ENCODE assay signal across 19 cellular contexts in the genomic region with DNA sequence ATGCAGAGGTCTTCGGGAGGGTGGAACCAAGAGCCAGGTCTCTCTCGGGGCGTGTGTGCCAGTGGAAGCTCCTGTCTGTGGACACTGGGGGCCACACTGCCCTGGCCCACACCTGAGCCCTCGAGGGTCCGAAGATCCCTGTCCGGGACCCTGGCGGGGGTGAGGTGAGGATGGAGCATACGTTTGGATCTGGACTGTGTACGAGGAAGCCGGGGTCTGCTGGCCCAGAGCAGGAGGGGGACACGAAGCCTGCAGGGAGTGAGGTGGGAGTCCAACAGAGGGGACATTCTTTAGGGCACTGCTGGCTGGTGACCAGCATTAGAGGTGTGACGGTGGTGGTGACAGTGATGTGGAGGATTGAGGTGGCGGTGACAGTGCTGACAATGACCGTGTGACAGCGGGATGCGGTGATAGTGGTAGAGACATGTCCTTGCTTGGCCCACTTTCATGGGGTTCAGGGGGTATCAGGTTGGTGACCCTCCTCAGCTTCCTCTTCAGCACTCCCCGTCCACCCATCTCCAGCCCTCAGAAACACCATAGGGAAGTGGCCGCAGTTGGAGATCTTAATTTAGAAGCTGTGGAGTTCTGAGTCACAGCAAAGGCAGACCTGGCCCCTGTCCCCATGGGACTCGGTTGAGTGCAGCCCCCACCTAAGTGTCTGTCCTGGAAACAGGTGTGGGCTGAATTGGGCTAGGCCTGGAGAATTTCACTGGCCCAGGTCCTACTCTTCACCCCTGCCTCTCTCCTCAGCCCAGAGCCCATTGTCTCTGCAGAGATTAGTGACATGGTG.
DNase-seq lines count a peak whose midpoint lies in the region; ATAC-seq, FAIRE-seq and TF ChIP-seq lines count a peak whose summit lies in the region.
"Had no signal": no experiment of that assay in that cellular context is flagged by ENCODE, and none has a peak within 500 bp of the region (broad histone marks: within the 10 kb centered on the region; RNA-seq: fewer than 3 reads in every experiment).

No MANE protein-coding gene starts in this region.

- TF ChIP-seq CTCF in natural killer cell (IDR thresholded peaks at IDR 0.05): no peak
- TF ChIP-seq CTCF in kidney (IDR thresholded peaks at IDR 0.05; ENCODE audit: borderline replicate concordance, extremely low read depth, insufficient read depth): no peak
- TF ChIP-seq CTCF in psoas muscle (IDR thresholded peaks at IDR 0.05): no peak
- TF ChIP-seq CTCF in WERI-Rb-1 (IDR thresholded peaks at IDR 0.05; ENCODE audit: low read depth, low read length): no peak

- H3K36me3 Mint-ChIP-seq in natural killer cell treated with Interleukin-12 subunit alpha and Interleukin-12 subunit beta and Interleukin-15 and Interleukin-18, amount 100 ng/mL, for 72 hours: no peaks in the 10 kb centered on the region
- no peaks in the 10 kb centered on the region for H3K36me3 Mint-ChIP-seq in natural killer cell
- H3K36me3 Mint-ChIP-seq in activated T-helper 1 cell treated with anti-CD3 and anti-CD28 coated beads, Interleukin-12 subunit alpha, Interleukin-12 subunit beta, Interleukin-2, Interleukin-4 antibody, amounts not matched to agents 30 ng/mL and 10 ng/mL and 1 ng/mL, durations not matched to agents 14 hours and 24 hours and 36 hours (ENCODE audit: low read depth): no peaks in the 10 kb centered on the region
- H3K36me3 Mint-ChIP-seq: CD4-positive, CD25-positive, alpha-beta regulatory T cell had no signal

- peaks cover 0 to 2% of the 10 kb centered on the region in 2 donors for H3K27me3 Mint-ChIP-seq in natural killer cell treated with Interleukin-12 subunit alpha and Interleukin-12 subunit beta and Interleukin-15 and Interleukin-18, amount 100 ng/mL, for 72 hours
- H3K27me3 Mint-ChIP-seq in natural killer cell (ENCODE audit: low read depth in 2 of 2): no peaks in the 10 kb centered on the region
- H3K27me3 Mint-ChIP-seq in activated T-helper 1 cell treated with anti-CD3 and anti-CD28 coated beads, Interleukin-12 subunit alpha, Interleukin-12 subunit beta, Interleukin-2, Interleukin-4 antibody, amounts not matched to agents 30 ng/mL and 10 ng/mL and 1 ng/mL, durations not matched to agents 14 hours and 24 hours and 36 hours (ENCODE audit: insufficient read depth): peaks cover 2% of the 10 kb centered on the region
- H3K27me3 Mint-ChIP-seq: CD4-positive, CD25-positive, alpha-beta regulatory T cell had no signal

- no peaks in the 10 kb centered on the region for H3K4me1 ChIP-seq in kidney (ENCODE audit: control insufficient read depth in 1 of 2, insufficient read depth in 1 of 2, low read depth in 1 of 2, low read length in 2 of 2)
- peaks cover 35% of the 10 kb centered on the region for H3K4me1 ChIP-seq in psoas muscle
- H3K4me1 ChIP-seq: Caco-2 had no signal

- H3K9ac ChIP-seq in kidney (ENCODE audit: low read length in 2 of 2): no peak overlapping the region
- H3K9ac ChIP-seq: GM23248 had no signal

- peak; percentile 39 for DNase-seq in natural killer cell treated with Interleukin-12 subunit alpha and Interleukin-12 subunit beta and Interleukin-15 and Interleukin-18, amount 100 ng/mL, for 72 hours (ENCODE audit: low spot score)
- DNase-seq in natural killer cell: no peak
- peak; percentile 49 for DNase-seq in kidney
- DNase-seq in psoas muscle: no peak
- no peak for DNase-seq in activated T-helper 1 cell treated with anti-CD3 and anti-CD28 coated beads, Interleukin-12 subunit alpha, Interleukin-12 subunit beta, Interleukin-2, Interleukin-4 antibody, amounts not matched to agents 30 ng/mL and 10 ng/mL and 1 ng/mL, durations not matched to agents 14 hours and 24 hours and 36 hours (ENCODE audit: low spot score)
- DNase-seq in WERI-Rb-1: no peak
- DNase-seq: Caco-2; CD4-positive, CD25-positive, alpha-beta regulatory T cell; DMS153; GM23248; KG1; NCI-H1092; NCI-H2081 treated with DMSO at 0.1 percent for 48 hours; NCI-H510A; PC-3 had no signal

- H3K27ac Mint-ChIP-seq in natural killer cell treated with Interleukin-12 subunit alpha and Interleukin-12 subunit beta and Interleukin-15 and Interleukin-18, amount 100 ng/mL, for 72 hours: no peak overlapping the region
- no peak overlapping the region for H3K27ac Mint-ChIP-seq in natural killer cell
- H3K27ac Mint-ChIP-seq in activated T-helper 1 cell treated with anti-CD3 and anti-CD28 coated beads, Interleukin-12 subunit alpha, Interleukin-12 subunit beta, Interleukin-2, Interleukin-4 antibody, amounts not matched to agents 30 ng/mL and 10 ng/mL and 1 ng/mL, durations not matched to agents 14 hours and 24 hours and 36 hours: no peak overlapping the region
- H3K27ac Mint-ChIP-seq: CD4-positive, CD25-positive, alpha-beta regulatory T cell had no signal

- H3K27me3 ChIP-seq in psoas muscle (ENCODE audit: insufficient read depth in 3 of 3, low read length in 2 of 3) (no peaks in the 10 kb centered on the region), WERI-Rb-1 (ENCODE audit: insufficient read depth, low read depth, severe bottlenecking) (no peaks in the 10 kb centered on the region)

- H3K27ac ChIP-seq in kidney (ENCODE audit: low read depth in 2 of 2, low read length in 2 of 2): no peak overlapping the region
- H3K27ac ChIP-seq in psoas muscle: no peak overlapping the region
- H3K27ac ChIP-seq in WERI-Rb-1: no peak overlapping the region
- H3K27ac ChIP-seq: GM23248, RWPE1 had no signal

- WGBS in psoas muscle, 3 donors: 91 to 93% (median 93%) methylated on average over 18 to 19 of the region's 19 CpGs

- H3K9me3 ChIP-seq in kidney (ENCODE audit: control insufficient read depth in 1 of 2, low read length in 2 of 2) (no peaks in the 10 kb centered on the region), psoas muscle (no peaks in the 10 kb centered on the region), WERI-Rb-1 (ENCODE audit: severe bottlenecking) (no peaks in the 10 kb centered on the region)
- H3K9me3 ChIP-seq: Caco-2 had no signal

- ATAC-seq in natural killer cell treated with Interleukin-12 subunit alpha and Interleukin-12 subunit beta and Interleukin-15 and Interleukin-18, amount 100 ng/mL, for 72 hours: no peak
- ATAC-seq in natural killer cell (no peak), psoas muscle (peak in 3 of 4 donors; percentile 31 to 52 (median 35)), GM18861 (IDR thresholded peaks at IDR 0.05; ENCODE audit: unreplicated experiment) (no peak)
- ATAC-seq: HCT116, PC-3 had no signal

- H3K4me3 ChIP-seq in kidney (ENCODE audit: low read length in 2 of 2): no peak overlapping the region
- no peak overlapping the region for H3K4me3 ChIP-seq in psoas muscle
- no peak overlapping the region for H3K4me3 ChIP-seq in WERI-Rb-1 (ENCODE audit: low read depth, low read length)
- H3K4me3 ChIP-seq: GM23248 had no signal

- H3K4me3 Mint-ChIP-seq in natural killer cell treated with Interleukin-12 subunit alpha and Interleukin-12 subunit beta and Interleukin-15 and Interleukin-18, amount 100 ng/mL, for 72 hours: no peak overlapping the region
- H3K4me3 Mint-ChIP-seq in natural killer cell: no peak overlapping the region
- H3K4me3 Mint-ChIP-seq in activated T-helper 1 cell treated with anti-CD3 and anti-CD28 coated beads, Interleukin-12 subunit alpha, Interleukin-12 subunit beta, Interleukin-2, Interleukin-4 antibody, amounts not matched to agents 30 ng/mL and 10 ng/mL and 1 ng/mL, durations not matched to agents 14 hours and 24 hours and 36 hours: no peak overlapping the region

- intact Hi-C loops in natural killer cell (cut with micrococcal nuclease): no loop called here
- intact Hi-C loops in kidney (cut with DNase I): no loop called here
- intact Hi-C loops in psoas muscle (cut with DNase I): no loop called here
- intact Hi-C loops in activated T-helper 1 cell treated with anti-CD3 and anti-CD28 coated beads, Interleukin-12 subunit alpha, Interleukin-12 subunit beta, Interleukin-2, Interleukin-4 antibody, amounts not matched to agents 30 ng/mL and 10 ng/mL and 1 ng/mL, durations not matched to agents 14 hours and 24 hours and 36 hours (cut with micrococcal nuclease): no loop called here

- FAIRE-seq in kidney (lab: Jason Lieb, UNC): no peak
- FAIRE-seq: GM12892 had no signal

- H3K36me3 ChIP-seq in kidney (ENCODE audit: control insufficient read depth in 1 of 2, insufficient read depth in 2 of 2, low read length in 2 of 2): no peaks in the 10 kb centered on the region
- no peaks in the 10 kb centered on the region for H3K36me3 ChIP-seq in psoas muscle (ENCODE audit: insufficient read depth in 1 of 2, low read depth in 1 of 2)
- no peaks in the 10 kb centered on the region for H3K36me3 ChIP-seq in WERI-Rb-1

- no peaks in the 10 kb centered on the region for H3K9me3 Mint-ChIP-seq in natural killer cell treated with Interleukin-12 subunit alpha and Interleukin-12 subunit beta and Interleukin-15 and Interleukin-18, amount 100 ng/mL, for 72 hours
- no peaks in the 10 kb centered on the region for H3K9me3 Mint-ChIP-seq in natural killer cell
- H3K9me3 Mint-ChIP-seq in activated T-helper 1 cell treated with anti-CD3 and anti-CD28 coated beads, Interleukin-12 subunit alpha, Interleukin-12 subunit beta, Interleukin-2, Interleukin-4 antibody, amounts not matched to agents 30 ng/mL and 10 ng/mL and 1 ng/mL, durations not matched to agents 14 hours and 24 hours and 36 hours: no peaks in the 10 kb centered on the region
- H3K9me3 Mint-ChIP-seq: CD4-positive, CD25-positive, alpha-beta regulatory T cell had no signal

- no peaks in the 10 kb centered on the region for H3K4me1 Mint-ChIP-seq in natural killer cell treated with Interleukin-12 subunit alpha and Interleukin-12 subunit beta and Interleukin-15 and Interleukin-18, amount 100 ng/mL, for 72 hours (ENCODE audit: low read depth in 2 of 2)
- H3K4me1 Mint-ChIP-seq in natural killer cell: no peaks in the 10 kb centered on the region
- no peaks in the 10 kb centered on the region for H3K4me1 Mint-ChIP-seq in activated T-helper 1 cell treated with anti-CD3 and anti-CD28 coated beads, Interleukin-12 subunit alpha, Interleukin-12 subunit beta, Interleukin-2, Interleukin-4 antibody, amounts not matched to agents 30 ng/mL and 10 ng/mL and 1 ng/mL, durations not matched to agents 14 hours and 24 hours and 36 hours (ENCODE audit: low read depth)
- H3K4me1 Mint-ChIP-seq: CD4-positive, CD25-positive, alpha-beta regulatory T cell had no signal

Comparison
In these comparisons a context has a peak if more than half of its experiments do, and no peak if none do; other contexts are left out.
1. DNase-seq: peak in natural killer cell treated with Interleukin-12 subunit alpha and Interleukin-12 subunit beta and Interleukin-15 and Interleukin-18, amount 100 ng/mL, for 72 hours (single experiment) and kidney (single experiment); none in natural killer cell (single experiment), psoas muscle (0 of 2), activated T-helper 1 cell treated with anti-CD3 and anti-CD28 coated beads, Interleukin-12 subunit alpha, Interleukin-12 subunit beta, Interleukin-2, Interleukin-4 antibody, amounts not matched to agents 30 ng/mL and 10 ng/mL and 1 ng/mL, durations not matched to agents 14 hours and 24 hours and 36 hours (single experiment) and WERI-Rb-1 (single experiment).
2. ATAC-seq: peak in psoas muscle (3 of 4); none in natural killer cell treated with Interleukin-12 subunit alpha and Interleukin-12 subunit beta and Interleukin-15 and Interleukin-18, amount 100 ng/mL, for 72 hours (0 of 2), natural killer cell (0 of 3) and GM18861 (single experiment).